In the genomic region with DNA sequence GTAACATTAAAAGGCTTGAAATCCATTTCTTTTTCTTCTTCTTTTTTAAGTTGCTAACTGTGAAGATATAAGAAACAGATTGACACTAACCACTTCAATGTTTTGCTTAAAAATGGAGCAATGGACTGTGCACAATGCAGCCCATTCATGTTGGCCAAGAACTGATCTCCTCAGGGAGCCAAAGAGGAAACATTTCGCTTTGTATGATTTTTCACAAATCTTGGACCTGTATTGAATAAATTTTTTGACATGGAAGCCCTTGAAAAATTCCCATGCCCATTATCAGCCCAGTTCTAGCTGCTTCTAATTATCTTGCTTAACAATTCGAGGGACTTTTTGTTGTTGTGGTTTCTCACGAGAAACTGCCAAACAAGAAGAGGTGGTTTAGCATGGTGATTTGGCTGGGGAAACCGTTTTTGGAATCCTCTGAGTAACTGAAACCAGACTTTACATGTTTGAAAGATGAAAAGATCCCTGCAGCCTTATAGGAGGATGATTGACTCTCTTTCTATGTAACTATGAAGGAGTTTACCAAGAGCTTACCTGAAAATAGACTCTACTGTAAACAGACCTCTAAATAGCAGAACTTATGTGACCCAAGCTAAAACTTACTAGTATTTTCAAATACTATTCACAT, we compare ENCODE assay signal across 31 cellular contexts.
DNase-seq lines count a peak whose midpoint lies in the region; ATAC-seq, FAIRE-seq and TF ChIP-seq lines count a peak whose summit lies in the region.
"Had no signal": no experiment of that assay in that cellular context is flagged by ENCODE, and none has a peak within 500 bp of the region (broad histone marks: within the 10 kb centered on the region; RNA-seq: fewer than 3 reads in every experiment).

No MANE protein-coding gene starts in this region.

- H3K36me3 ChIP-seq in GM12878 (ENCODE audit: control insufficient read depth in 2 of 2, insufficient read depth in 2 of 2, low read length in 1 of 2), result no peaks in the 10 kb centered on the region
- H3K36me3 ChIP-seq in uterus, result no peaks in the 10 kb centered on the region
- H3K36me3 ChIP-seq: BLaER1, neutrophil, thoracic aorta had no signal

- no peak overlapping the region for H3K4me3 ChIP-seq in GM12865 (ENCODE audit: low read depth, low read length)
- no peak overlapping the region for H3K4me3 ChIP-seq in GM12878
- no peak overlapping the region for H3K4me3 ChIP-seq in uterus
- H3K4me3 ChIP-seq: BLaER1, dorsolateral prefrontal cortex, hepatocyte, SK-N-MC, thoracic aorta had no signal

- TF ChIP-seq POLR2A in GM12878 (IDR thresholded peaks at IDR 0.05; ENCODE audit: low read depth, low read length) (no peak), uterus (IDR thresholded peaks at IDR 0.05) (no peak)

- H3K4me1 ChIP-seq in GM12878 (ENCODE audit: control insufficient read depth, insufficient read depth, low read length) (no peaks in the 10 kb centered on the region), uterus (no peaks in the 10 kb centered on the region)
- H3K4me1 ChIP-seq: BLaER1, foreskin keratinocyte had no signal

- H3K27ac ChIP-seq in GM12878 (ENCODE audit: control insufficient read depth, insufficient read depth) (no peak overlapping the region), uterus (no peak overlapping the region)
- H3K27ac ChIP-seq: BLaER1, dorsolateral prefrontal cortex, epithelial cell of prostate, foreskin keratinocyte, hepatocyte, neutrophil, SK-N-MC, thoracic aorta had no signal

- H3K27me3 ChIP-seq in GM12878 (replicated peaks in 1 of 2; ENCODE audit: control insufficient read depth in 2 of 2, insufficient read depth in 2 of 2, low read length in 1 of 2), result no peaks in the 10 kb centered on the region
- H3K27me3 ChIP-seq in uterus, result no peaks in the 10 kb centered on the region
- H3K27me3 ChIP-seq: BLaER1, dorsolateral prefrontal cortex, foreskin keratinocyte, hepatocyte, neutrophil had no signal

- intact Hi-C loops in GM12878 (cut with micrococcal nuclease; ENCODE audit: unreplicated experiment) (no loop called here), uterus (cut with DNase I; ENCODE audit: low total_unique reads) (no loop called here)

- no peak overlapping the region for H3K9ac ChIP-seq in GM12878 (ENCODE audit: control insufficient read depth, insufficient read depth, low read length)
- H3K9ac ChIP-seq: BLaER1 had no signal

- no peak overlapping the region for H2AFZ ChIP-seq in GM12878 (ENCODE audit: control insufficient read depth, low read depth, low read length)
- H2AFZ ChIP-seq: hepatocyte had no signal

- RAD21 ChIA-PET in GM12878 (lab: Charles Lee; ENCODE audit: unreplicated experiment), result no interaction called here

- TF ChIP-seq CTCF in AG09319 (IDR thresholded peaks at IDR 0.05; ENCODE audit: low read depth, low read length) (no peak), GM12865 (IDR thresholded peaks at IDR 0.05; ENCODE audit: insufficient read depth, low read depth, low read length, missing control alignments) (no peak), GM12878 (IDR thresholded peaks at IDR 0.05 in 2 of 3, conservative IDR thresholded peaks at IDR 0.05 in 1 of 3; ENCODE audit: control insufficient read depth in 2 of 3, extremely low read depth in 1 of 3, insufficient read depth in 1 of 3, low read depth in 3 of 3, low read length in 3 of 3) (no peak), uterus (IDR thresholded peaks at IDR 0.05) (no peak)

- TF ChIP-seq EP300 in GM12878 (IDR thresholded peaks at IDR 0.05; ENCODE audit: borderline replicate concordance in 1 of 2, control insufficient read depth in 1 of 2, low read depth in 2 of 2, low read length in 2 of 2), result no peak

- no TSS peak for BruUV-seq in GM12878 (replicated peaks; lab: Mats Ljungman, UMichigan)

- in situ Hi-C loops in GM12878 (cut with MboI), result no loop called here

- 1% methylated on average over 4 of the region's 4 CpGs for WGBS in GM12878 (ENCODE audit: insufficient coverage, insufficient replicate concordance, low lambda C conversion rate, missing lambda C conversion rate)

- H4K20me1 ChIP-seq in GM12878 (ENCODE audit: control insufficient read depth, insufficient read depth), result no peaks in the 10 kb centered on the region
- H4K20me1 ChIP-seq: BLaER1 had no signal

- POLR2A ChIA-PET in GM12878 (lab: Charles Lee), result no interaction called here

- no peak for FAIRE-seq in GM12878 (lab: Jason Lieb, UNC)

- H3K4me2 ChIP-seq in GM12878 (ENCODE audit: control insufficient read depth, insufficient read depth), result no peak overlapping the region
- H3K4me2 ChIP-seq: BLaER1, hepatocyte had no signal

- H3K9me3 ChIP-seq in GM12878 (replicated peaks; ENCODE audit: control insufficient read depth, insufficient read depth, low read length) (no peaks in the 10 kb centered on the region), uterus (no peaks in the 10 kb centered on the region)
- H3K9me3 ChIP-seq: BLaER1, neutrophil, thoracic aorta had no signal

- TF ChIP-seq RAD21 in GM12878 (IDR thresholded peaks at IDR 0.05; ENCODE audit: insufficient read depth, low read depth, low read length), result no peak

- no peaks in the 10 kb centered on the region for H3K79me2 ChIP-seq in GM12878 (ENCODE audit: control insufficient read depth, insufficient read depth, low read length)
- H3K79me2 ChIP-seq: hepatocyte had no signal

- no peak for ATAC-seq in GM12878
- ATAC-seq in HG03439 (IDR thresholded peaks at IDR 0.05; ENCODE audit: unreplicated experiment), result no peak
- ATAC-seq in GM21529 (IDR thresholded peaks at IDR 0.05; ENCODE audit: unreplicated experiment), result no peak
- ATAC-seq: activated CD8-positive, alpha-beta T cell treated with anti-CD3 and anti-CD28 coated beads, Interleukin-2, amount 10 ng/mL, durations not matched to agents 7 days and 5 days; foreskin keratinocyte; stimulated activated naive B cell treated with anti-CD40 and anti-IgM and Interleukin-4, amounts not matched to agents 10 μg/mL and 1 μg/mL and 100 μg/mL, for 72 hours had no signal

- CTCF ChIA-PET in GM12878 (lab: Yijun Ruan, JAX), result no interaction called here

- DNase-seq in AG09319 (ENCODE audit: extremely low read depth, low read depth) (peak; percentile 37), GM12865 (ENCODE audit: low read depth) (peak; percentile 1), GM12878 (ENCODE audit: low read depth, low spot score) (no peak), medulla oblongata (ENCODE audit: extremely low spot score) (peak; percentile 3), uterus (no peak), SW 1271 (lab: John Stamatoyannopoulos, UW) (no peak)
- DNase-seq: activated CD4-positive, CD25-positive, alpha-beta regulatory T cell treated with anti-CD3 and anti-CD28 coated beads, Interleukin-2, amount 50 U/mL, for 72 hours; activated CD8-positive, alpha-beta T cell treated with anti-CD3 and anti-CD28 coated beads, Interleukin-2, amount 10 ng/mL, durations not matched to agents 7 days and 5 days; activated effector memory CD4-positive, alpha-beta T cell treated with anti-CD3 and anti-CD28 coated beads, Interleukin-2, amount 50 U/mL, for 16 hours; activated naive CD8-positive, alpha-beta T cell treated with anti-CD3 and anti-CD28 coated beads for 36 hours; COR-L47; DMS53; dorsolateral prefrontal cortex; GDM1; HCEC 1CT; left cardiac atrium; mesendoderm; NCI-H2029 treated with DMSO at 0.1 percent for 48 hours; NCI-H2227 treated with DMSO at 0.1 percent for 48 hours; NCI-H69; RPMI8226; stimulated activated naive B cell treated with anti-CD40 and anti-IgM and Interleukin-4, amounts not matched to agents 10 μg/mL and 1 μg/mL and 100 μg/mL, for 72 hours had no signal

- SMC1A ChIA-PET in GM12878 (lab: Charles Lee; ENCODE audit: uncharacterized antibody, unreplicated experiment), result interaction anchor here (1.5 kb wide), 1 partner anchor 11 kb away, joined by 4 read pairs; no protein-coding TSS in a partner anchor

TF ChIP-seq in GM12878, 131 proteins besides CTCF, POLR2A, EP300 and RAD21 (continues in another document):
- TF ChIP-seq, protein P1, sequence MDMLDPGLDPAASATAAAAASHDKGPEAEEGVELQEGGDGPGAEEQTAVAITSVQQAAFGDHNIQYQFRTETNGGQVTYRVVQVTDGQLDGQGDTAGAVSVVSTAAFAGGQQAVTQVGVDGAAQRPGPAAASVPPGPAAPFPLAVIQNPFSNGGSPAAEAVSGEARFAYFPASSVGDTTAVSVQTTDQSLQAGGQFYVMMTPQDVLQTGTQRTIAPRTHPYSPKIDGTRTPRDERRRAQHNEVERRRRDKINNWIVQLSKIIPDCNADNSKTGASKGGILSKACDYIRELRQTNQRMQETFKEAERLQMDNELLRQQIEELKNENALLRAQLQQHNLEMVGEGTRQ (IDR thresholded peaks at IDR 0.05; ENCODE audit: borderline replicate concordance, low read depth, low read length), result no peak
- no peak for TF ChIP-seq NR2C1 (IDR thresholded peaks at IDR 0.05)
- TF ChIP-seq, protein P2, sequence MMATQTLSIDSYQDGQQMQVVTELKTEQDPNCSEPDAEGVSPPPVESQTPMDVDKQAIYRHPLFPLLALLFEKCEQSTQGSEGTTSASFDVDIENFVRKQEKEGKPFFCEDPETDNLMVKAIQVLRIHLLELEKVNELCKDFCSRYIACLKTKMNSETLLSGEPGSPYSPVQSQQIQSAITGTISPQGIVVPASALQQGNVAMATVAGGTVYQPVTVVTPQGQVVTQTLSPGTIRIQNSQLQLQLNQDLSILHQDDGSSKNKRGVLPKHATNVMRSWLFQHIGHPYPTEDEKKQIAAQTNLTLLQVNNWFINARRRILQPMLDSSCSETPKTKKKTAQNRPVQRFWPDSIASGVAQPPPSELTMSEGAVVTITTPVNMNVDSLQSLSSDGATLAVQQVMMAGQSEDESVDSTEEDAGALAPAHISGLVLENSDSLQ (IDR thresholded peaks at IDR 0.05), result peak; percentile 54; the same call in 1 of the 2 replicates
- no peak for TF ChIP-seq HDGF (IDR thresholded peaks at IDR 0.05)
- no peak for TF ChIP-seq FOXK2 (IDR thresholded peaks at IDR 0.05)
- TF ChIP-seq YBX1 (IDR thresholded peaks at IDR 0.05), result no peak
- no peak for TF ChIP-seq MYB (IDR thresholded peaks at IDR 0.05; ENCODE audit: borderline replicate concordance, low read depth, low read length)
- TF ChIP-seq CBX3 (IDR thresholded peaks at IDR 0.05; ENCODE audit: borderline replicate concordance, low read depth), result no peak
- no peak for TF ChIP-seq SPI1 (IDR thresholded peaks at IDR 0.05; ENCODE audit: borderline replicate concordance, insufficient read depth, low read depth, low read length)
- TF ChIP-seq, protein P3, sequence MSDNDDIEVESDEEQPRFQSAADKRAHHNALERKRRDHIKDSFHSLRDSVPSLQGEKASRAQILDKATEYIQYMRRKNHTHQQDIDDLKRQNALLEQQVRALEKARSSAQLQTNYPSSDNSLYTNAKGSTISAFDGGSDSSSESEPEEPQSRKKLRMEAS (IDR thresholded peaks at IDR 0.05; ENCODE audit: low read depth, low read length), result no peak
- TF ChIP-seq MYC (IDR thresholded peaks at IDR 0.05; ENCODE audit: insufficient read depth, insufficient read length, insufficient replicate concordance, low read length, severe bottlenecking), result no peak
- no peak for TF ChIP-seq LARP7 (IDR thresholded peaks at IDR 0.05)
- no peak for TF ChIP-seq SUPT20H (IDR thresholded peaks at IDR 0.05; ENCODE audit: borderline replicate concordance, control insufficient read depth, low read depth, low read length)

Comparison
In these comparisons a context has a peak if more than half of its experiments do, and no peak if none do; other contexts are left out.
1. DNase-seq: peak in AG09319 (single experiment), GM12865 (single experiment) and medulla oblongata (single experiment); none in GM12878 (single experiment), uterus (0 of 2) and SW 1271 (0 of 2).